1 cellular context compared by ENCODE assay signal in genomic region chr9:120151149-120151548, GRCh38.
TF ChIP-seq lines count a peak whose summit lies in the region.

No MANE protein-coding gene starts in this region.

TF ChIP-seq in HepG2, 621 proteins besides CTCF, POLR2A, EP300 and RAD21 (continued from another document):
- TF ChIP-seq, protein P1, sequence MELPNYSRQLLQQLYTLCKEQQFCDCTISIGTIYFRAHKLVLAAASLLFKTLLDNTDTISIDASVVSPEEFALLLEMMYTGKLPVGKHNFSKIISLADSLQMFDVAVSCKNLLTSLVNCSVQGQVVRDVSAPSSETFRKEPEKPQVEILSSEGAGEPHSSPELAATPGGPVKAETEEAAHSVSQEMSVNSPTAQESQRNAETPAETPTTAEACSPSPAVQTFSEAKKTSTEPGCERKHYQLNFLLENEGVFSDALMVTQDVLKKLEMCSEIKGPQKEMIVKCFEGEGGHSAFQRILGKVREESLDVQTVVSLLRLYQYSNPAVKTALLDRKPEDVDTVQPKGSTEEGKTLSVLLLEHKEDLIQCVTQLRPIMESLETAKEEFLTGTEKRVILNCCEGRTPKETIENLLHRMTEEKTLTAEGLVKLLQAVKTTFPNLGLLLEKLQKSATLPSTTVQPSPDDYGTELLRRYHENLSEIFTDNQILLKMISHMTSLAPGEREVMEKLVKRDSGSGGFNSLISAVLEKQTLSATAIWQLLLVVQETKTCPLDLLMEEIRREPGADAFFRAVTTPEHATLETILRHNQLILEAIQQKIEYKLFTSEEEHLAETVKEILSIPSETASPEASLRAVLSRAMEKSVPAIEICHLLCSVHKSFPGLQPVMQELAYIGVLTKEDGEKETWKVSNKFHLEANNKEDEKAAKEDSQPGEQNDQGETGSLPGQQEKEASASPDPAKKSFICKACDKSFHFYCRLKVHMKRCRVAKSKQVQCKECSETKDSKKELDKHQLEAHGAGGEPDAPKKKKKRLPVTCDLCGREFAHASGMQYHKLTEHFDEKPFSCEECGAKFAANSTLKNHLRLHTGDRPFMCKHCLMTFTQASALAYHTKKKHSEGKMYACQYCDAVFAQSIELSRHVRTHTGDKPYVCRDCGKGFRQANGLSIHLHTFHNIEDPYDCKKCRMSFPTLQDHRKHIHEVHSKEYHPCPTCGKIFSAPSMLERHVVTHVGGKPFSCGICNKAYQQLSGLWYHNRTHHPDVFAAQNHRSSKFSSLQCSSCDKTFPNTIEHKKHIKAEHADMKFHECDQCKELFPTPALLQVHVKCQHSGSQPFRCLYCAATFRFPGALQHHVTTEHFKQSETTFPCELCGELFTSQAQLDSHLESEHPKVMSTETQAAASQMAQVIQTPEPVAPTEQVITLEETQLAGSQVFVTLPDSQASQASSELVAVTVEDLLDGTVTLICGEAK (IDR thresholded peaks at IDR 0.05), result no peak
- TF ChIP-seq, protein P1 (CRISPR knock-in tag; IDR thresholded peaks at IDR 0.05), result peak; percentile 83
- TF ChIP-seq, protein P2, sequence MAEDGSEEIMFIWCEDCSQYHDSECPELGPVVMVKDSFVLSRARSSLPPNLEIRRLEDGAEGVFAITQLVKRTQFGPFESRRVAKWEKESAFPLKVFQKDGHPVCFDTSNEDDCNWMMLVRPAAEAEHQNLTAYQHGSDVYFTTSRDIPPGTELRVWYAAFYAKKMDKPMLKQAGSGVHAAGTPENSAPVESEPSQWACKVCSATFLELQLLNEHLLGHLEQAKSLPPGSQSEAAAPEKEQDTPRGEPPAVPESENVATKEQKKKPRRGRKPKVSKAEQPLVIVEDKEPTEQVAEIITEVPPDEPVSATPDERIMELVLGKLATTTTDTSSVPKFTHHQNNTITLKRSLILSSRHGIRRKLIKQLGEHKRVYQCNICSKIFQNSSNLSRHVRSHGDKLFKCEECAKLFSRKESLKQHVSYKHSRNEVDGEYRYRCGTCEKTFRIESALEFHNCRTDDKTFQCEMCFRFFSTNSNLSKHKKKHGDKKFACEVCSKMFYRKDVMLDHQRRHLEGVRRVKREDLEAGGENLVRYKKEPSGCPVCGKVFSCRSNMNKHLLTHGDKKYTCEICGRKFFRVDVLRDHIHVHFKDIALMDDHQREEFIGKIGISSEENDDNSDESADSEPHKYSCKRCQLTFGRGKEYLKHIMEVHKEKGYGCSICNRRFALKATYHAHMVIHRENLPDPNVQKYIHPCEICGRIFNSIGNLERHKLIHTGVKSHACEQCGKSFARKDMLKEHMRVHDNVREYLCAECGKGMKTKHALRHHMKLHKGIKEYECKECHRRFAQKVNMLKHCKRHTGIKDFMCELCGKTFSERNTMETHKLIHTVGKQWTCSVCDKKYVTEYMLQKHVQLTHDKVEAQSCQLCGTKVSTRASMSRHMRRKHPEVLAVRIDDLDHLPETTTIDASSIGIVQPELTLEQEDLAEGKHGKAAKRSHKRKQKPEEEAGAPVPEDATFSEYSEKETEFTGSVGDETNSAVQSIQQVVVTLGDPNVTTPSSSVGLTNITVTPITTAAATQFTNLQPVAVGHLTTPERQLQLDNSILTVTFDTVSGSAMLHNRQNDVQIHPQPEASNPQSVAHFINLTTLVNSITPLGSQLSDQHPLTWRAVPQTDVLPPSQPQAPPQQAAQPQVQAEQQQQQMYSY (CRISPR knock-in tag; IDR thresholded peaks at IDR 0.05), result no peak
- TF ChIP-seq ZMAT3 (CRISPR knock-in tag; conservative IDR thresholded peaks at IDR 0.05), result no peak
TF ChIP-seq in HepG2: peak in this region for 2.
